ENCODE assay signal across 1 cellular context in genomic region chr5:147417133-147417813, GRCh38.
TF ChIP-seq lines count a peak whose summit lies in the region.

No MANE protein-coding gene starts in this region.

TF ChIP-seq in SK-N-SH treated with all-trans-retinoic acid at 6 μM for 48 hours, 23 proteins besides CTCF, POLR2A, EP300 and RAD21 (continued from another document):
- no peak for TF ChIP-seq OSR1 (CRISPR knock-in tag; IDR thresholded peaks at IDR 0.05)
- no peak; the same call in 1 of the 2 replicates for TF ChIP-seq GLIS3 (CRISPR knock-in tag; IDR thresholded peaks at IDR 0.05)
- TF ChIP-seq ISL1 (CRISPR knock-in tag; IDR thresholded peaks at IDR 0.05): peak; percentile 97
- 0 out of 2 replicates have a peak, but pooled peaks have one; percentile 28 for TF ChIP-seq ESRRG (CRISPR knock-in tag; IDR thresholded peaks at IDR 0.05)
- TF ChIP-seq BACH2 (CRISPR knock-in tag; IDR thresholded peaks at IDR 0.05; ENCODE audit: borderline replicate concordance): no peak
- TF ChIP-seq PPARA (CRISPR knock-in tag; IDR thresholded peaks at IDR 0.05; ENCODE audit: borderline replicate concordance): no peak
